In the genomic region with DNA sequence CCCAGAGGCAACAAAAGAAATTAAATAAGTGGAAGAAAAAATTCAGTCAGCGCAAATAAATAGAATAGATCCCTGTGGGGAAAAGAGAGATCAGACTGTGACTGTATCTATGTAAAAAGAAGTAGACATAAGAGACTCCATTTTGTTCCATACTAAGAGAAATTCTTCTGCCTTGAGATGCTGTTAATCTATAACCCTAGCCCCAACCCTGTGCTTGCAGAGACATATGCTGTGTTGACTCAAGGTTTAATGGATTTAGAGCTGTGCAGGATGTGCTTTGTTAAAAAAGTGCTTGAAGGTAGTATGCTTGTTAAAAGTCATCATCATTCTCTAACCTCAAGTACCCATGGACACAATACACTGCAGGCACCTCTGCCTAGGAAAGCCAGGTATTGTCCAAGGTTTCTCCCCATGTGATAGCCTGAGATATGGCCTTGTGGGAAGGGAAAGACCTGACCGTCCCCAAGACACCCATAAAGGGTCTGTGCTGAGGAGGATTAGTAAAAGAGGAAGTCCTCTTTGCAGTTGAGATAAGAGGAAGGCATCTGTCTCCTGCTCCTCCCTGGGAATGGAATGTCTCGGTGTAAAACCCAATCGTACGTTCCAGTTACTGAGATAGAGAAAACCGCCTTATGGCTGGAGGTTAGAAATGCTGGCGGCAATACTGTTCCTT, we compare ENCODE assay signal across 1 cellular context.
TF ChIP-seq lines count a peak whose summit lies in the region.
"Not testable (repeated sequence)": the region's sequence is repeated elsewhere in the genome, so short reads cannot be mapped to it uniquely, and the experiment has no call there.

No MANE protein-coding gene starts in this region.

TF ChIP-seq in K562, 482 proteins besides CTCF, POLR2A, EP300 and RAD21 (continued from another document):
- TF ChIP-seq, protein P1, sequence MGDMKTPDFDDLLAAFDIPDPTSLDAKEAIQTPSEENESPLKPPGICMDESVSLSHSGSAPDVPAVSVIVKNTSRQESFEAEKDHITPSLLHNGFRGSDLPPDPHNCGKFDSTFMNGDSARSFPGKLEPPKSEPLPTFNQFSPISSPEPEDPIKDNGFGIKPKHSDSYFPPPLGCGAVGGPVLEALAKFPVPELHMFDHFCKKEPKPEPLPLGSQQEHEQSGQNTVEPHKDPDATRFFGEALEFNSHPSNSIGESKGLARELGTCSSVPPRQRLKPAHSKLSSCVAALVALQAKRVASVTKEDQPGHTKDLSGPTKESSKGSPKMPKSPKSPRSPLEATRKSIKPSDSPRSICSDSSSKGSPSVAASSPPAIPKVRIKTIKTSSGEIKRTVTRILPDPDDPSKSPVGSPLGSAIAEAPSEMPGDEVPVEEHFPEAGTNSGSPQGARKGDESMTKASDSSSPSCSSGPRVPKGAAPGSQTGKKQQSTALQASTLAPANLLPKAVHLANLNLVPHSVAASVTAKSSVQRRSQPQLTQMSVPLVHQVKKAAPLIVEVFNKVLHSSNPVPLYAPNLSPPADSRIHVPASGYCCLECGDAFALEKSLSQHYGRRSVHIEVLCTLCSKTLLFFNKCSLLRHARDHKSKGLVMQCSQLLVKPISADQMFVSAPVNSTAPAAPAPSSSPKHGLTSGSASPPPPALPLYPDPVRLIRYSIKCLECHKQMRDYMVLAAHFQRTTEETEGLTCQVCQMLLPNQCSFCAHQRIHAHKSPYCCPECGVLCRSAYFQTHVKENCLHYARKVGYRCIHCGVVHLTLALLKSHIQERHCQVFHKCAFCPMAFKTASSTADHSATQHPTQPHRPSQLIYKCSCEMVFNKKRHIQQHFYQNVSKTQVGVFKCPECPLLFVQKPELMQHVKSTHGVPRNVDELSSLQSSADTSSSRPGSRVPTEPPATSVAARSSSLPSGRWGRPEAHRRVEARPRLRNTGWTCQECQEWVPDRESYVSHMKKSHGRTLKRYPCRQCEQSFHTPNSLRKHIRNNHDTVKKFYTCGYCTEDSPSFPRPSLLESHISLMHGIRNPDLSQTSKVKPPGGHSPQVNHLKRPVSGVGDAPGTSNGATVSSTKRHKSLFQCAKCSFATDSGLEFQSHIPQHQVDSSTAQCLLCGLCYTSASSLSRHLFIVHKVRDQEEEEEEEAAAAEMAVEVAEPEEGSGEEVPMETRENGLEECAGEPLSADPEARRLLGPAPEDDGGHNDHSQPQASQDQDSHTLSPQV (IDR thresholded peaks at IDR 0.05): peak; percentile 87
- TF ChIP-seq HNRNPLL (IDR thresholded peaks at IDR 0.05; ENCODE audit: low read depth, low read length, poor library complexity, severe bottlenecking): peak; percentile 38
- TF ChIP-seq ZNF263 (CRISPR knock-in tag; IDR thresholded peaks at IDR 0.05; ENCODE audit: borderline replicate concordance): peak; percentile 85
- peak; percentile 73; the same call in 1 of the 2 replicates for TF ChIP-seq MTA1 (IDR thresholded peaks at IDR 0.05; ENCODE audit: borderline replicate concordance)
- TF ChIP-seq GTF2A2 (tag; IDR thresholded peaks at IDR 0.05): 0 out of 2 replicates have a peak, but pooled peaks have one; percentile 19
- TF ChIP-seq STAT5A (IDR thresholded peaks at IDR 0.05; ENCODE audit: borderline replicate concordance, low read length): peak; percentile 58
- TF ChIP-seq, protein P2, sequence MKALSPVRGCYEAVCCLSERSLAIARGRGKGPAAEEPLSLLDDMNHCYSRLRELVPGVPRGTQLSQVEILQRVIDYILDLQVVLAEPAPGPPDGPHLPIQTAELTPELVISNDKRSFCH (CRISPR knock-in tag; IDR thresholded peaks at IDR 0.05): not testable (repeated sequence)
- TF ChIP-seq, protein P2 (tag; IDR thresholded peaks at IDR 0.05): 0 out of 2 replicates have a peak, but pooled peaks have one; percentile 63
- peak; percentile 95 for TF ChIP-seq TCF3 (CRISPR knock-in tag; IDR thresholded peaks at IDR 0.05)
- peak in 1 of 2 experiments; percentile 93; a peak in 2 of 4 replicates for TF ChIP-seq HDAC1 (IDR thresholded peaks at IDR 0.05)
- peak; percentile 96 for TF ChIP-seq SMAD4 (CRISPR knock-in tag; conservative IDR thresholded peaks at IDR 0.05)
- peak; percentile 60; the same call in 1 of the 2 replicates for TF ChIP-seq HIVEP1 (CRISPR knock-in tag; IDR thresholded peaks at IDR 0.05)
- TF ChIP-seq RNF2 (IDR thresholded peaks at IDR 0.05): peak; percentile 40; the same call in 1 of the 2 replicates
- TF ChIP-seq HDAC2 (IDR thresholded peaks at IDR 0.05): peak; percentile 79; the same call in 1 of the 2 replicates
- TF ChIP-seq GATAD2A (IDR thresholded peaks at IDR 0.05): peak; percentile 90
- TF ChIP-seq ZNF764 (CRISPR knock-in tag; IDR thresholded peaks at IDR 0.05; ENCODE audit: low read depth): 0 out of 2 replicates have a peak, but pooled peaks have one; percentile 30
- TF ChIP-seq, protein P3, sequence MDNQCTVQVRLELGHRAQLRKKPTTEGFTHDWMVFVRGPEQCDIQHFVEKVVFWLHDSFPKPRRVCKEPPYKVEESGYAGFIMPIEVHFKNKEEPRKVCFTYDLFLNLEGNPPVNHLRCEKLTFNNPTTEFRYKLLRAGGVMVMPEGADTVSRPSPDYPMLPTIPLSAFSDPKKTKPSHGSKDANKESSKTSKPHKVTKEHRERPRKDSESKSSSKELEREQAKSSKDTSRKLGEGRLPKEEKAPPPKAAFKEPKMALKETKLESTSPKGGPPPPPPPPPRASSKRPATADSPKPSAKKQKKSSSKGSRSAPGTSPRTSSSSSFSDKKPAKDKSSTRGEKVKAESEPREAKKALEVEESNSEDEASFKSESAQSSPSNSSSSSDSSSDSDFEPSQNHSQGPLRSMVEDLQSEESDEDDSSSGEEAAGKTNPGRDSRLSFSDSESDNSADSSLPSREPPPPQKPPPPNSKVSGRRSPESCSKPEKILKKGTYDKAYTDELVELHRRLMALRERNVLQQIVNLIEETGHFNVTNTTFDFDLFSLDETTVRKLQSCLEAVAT (IDR thresholded peaks at IDR 0.05): peak in 1 of 2 experiments; percentile 67; a peak in 1 of 4 replicates
- TF ChIP-seq GATA2 (CRISPR knock-in tag; IDR thresholded peaks at IDR 0.05): peak; percentile 93
- TF ChIP-seq, protein P4, sequence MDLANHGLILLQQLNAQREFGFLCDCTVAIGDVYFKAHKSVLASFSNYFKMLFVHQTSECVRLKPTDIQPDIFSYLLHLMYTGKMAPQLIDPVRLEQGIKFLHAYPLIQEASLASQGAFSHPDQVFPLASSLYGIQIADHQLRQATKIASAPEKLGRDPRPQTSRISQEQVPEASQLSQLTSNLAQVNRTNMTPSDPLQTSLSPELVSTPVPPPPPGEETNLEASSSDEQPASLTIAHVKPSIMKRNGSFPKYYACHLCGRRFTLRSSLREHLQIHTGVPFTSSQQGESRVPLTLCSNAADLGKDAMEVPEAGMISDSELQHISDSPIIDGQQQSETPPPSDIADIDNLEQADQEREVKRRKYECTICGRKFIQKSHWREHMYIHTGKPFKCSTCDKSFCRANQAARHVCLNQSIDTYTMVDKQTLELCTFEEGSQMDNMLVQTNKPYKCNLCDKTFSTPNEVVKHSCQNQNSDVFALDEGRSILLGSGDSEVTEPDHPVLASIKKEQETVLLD (IDR thresholded peaks at IDR 0.05): peak; percentile 61; the same call in 1 of the 2 replicates
- TF ChIP-seq HDAC3 (IDR thresholded peaks at IDR 0.05; ENCODE audit: borderline replicate concordance, partially characterized antibody): peak; percentile 72
- TF ChIP-seq GATAD2B (IDR thresholded peaks at IDR 0.05; ENCODE audit: borderline replicate concordance): peak; percentile 67; the same call in 1 of the 2 replicates
- TF ChIP-seq EP400 (IDR thresholded peaks at IDR 0.05): peak; percentile 42; the same call in 1 of the 2 replicates
- TF ChIP-seq, protein P5, sequence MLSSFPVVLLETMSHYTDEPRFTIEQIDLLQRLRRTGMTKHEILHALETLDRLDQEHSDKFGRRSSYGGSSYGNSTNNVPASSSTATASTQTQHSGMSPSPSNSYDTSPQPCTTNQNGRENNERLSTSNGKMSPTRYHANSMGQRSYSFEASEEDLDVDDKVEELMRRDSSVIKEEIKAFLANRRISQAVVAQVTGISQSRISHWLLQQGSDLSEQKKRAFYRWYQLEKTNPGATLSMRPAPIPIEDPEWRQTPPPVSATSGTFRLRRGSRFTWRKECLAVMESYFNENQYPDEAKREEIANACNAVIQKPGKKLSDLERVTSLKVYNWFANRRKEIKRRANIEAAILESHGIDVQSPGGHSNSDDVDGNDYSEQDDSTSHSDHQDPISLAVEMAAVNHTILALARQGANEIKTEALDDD (IDR thresholded peaks at IDR 0.05): peak; percentile 82
- peak; percentile 78 to 84 for TF ChIP-seq TRIM24 (IDR thresholded peaks at IDR 0.05)
- TF ChIP-seq, protein P6, sequence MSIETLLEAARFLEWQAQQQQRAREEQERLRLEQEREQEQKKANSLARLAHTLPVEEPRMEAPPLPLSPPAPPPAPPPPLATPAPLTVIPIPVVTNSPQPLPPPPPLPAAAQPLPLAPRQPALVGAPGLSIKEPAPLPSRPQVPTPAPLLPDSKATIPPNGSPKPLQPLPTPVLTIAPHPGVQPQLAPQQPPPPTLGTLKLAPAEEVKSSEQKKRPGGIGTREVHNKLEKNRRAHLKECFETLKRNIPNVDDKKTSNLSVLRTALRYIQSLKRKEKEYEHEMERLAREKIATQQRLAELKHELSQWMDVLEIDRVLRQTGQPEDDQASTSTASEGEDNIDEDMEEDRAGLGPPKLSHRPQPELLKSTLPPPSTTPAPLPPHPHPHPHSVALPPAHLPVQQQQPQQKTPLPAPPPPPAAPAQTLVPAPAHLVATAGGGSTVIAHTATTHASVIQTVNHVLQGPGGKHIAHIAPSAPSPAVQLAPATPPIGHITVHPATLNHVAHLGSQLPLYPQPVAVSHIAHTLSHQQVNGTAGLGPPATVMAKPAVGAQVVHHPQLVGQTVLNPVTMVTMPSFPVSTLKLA (conservative IDR thresholded peaks at IDR 0.05): peak in 1 of 2 experiments; percentile 40; a peak in 1 of 4 replicates
- TF ChIP-seq ZNF239 (CRISPR knock-in tag; IDR thresholded peaks at IDR 0.05): peak; percentile 35; the same call in 1 of the 2 replicates
- peak; percentile 98 for TF ChIP-seq SMARCA4 (IDR thresholded peaks at IDR 0.05)
- TF ChIP-seq, protein P7, sequence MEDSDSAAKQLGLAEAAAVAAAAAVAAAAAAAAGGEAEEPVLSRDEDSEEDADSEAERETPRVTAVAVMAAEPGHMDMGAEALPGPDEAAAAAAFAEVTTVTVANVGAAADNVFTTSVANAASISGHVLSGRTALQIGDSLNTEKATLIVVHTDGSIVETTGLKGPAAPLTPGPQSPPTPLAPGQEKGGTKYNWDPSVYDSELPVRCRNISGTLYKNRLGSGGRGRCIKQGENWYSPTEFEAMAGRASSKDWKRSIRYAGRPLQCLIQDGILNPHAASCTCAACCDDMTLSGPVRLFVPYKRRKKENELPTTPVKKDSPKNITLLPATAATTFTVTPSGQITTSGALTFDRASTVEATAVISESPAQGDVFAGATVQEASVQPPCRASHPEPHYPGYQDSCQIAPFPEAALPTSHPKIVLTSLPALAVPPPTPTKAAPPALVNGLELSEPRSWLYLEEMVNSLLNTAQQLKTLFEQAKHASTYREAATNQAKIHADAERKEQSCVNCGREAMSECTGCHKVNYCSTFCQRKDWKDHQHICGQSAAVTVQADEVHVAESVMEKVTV (CRISPR knock-in tag; IDR thresholded peaks at IDR 0.05): peak; percentile 30; the same call in 1 of the 2 replicates
